1 cellular context compared by ENCODE assay signal in genomic region chr3:45212095-45212468, GRCh38.
TF ChIP-seq lines count a peak whose summit lies in the region.

No MANE protein-coding gene starts in this region.

TF ChIP-seq in K562, 482 proteins besides CTCF, POLR2A, EP300 and RAD21:
- TF ChIP-seq ZNF77 (CRISPR knock-in tag; IDR thresholded peaks at IDR 0.05) (no peak), CEBPB (tag; IDR thresholded peaks at IDR 0.05) (peak; percentile 57), KLF10 (CRISPR knock-in tag; IDR thresholded peaks at IDR 0.05) (no peak), ZNF175 (CRISPR knock-in tag; IDR thresholded peaks at IDR 0.05; ENCODE audit: low read depth) (0 out of 2 replicates have a peak, but pooled peaks have one; percentile 27), ZNF232 (CRISPR knock-in tag; IDR thresholded peaks at IDR 0.05) (no peak), GABPB2 (CRISPR knock-in tag; conservative IDR thresholded peaks at IDR 0.05) (no peak), E2F6 (IDR thresholded peaks at IDR 0.05; ENCODE audit: borderline replicate concordance in 1 of 2, extremely low read depth in 1 of 2, insufficient read depth in 1 of 2, insufficient read length in 1 of 2, low read depth in 1 of 2, low read length in 1 of 2, poor library complexity in 1 of 2, severe bottlenecking in 1 of 2) (no peak), MTA2 (IDR thresholded peaks at IDR 0.05; ENCODE audit: low read depth) (no peak), E2F1 (CRISPR knock-in tag; IDR thresholded peaks at IDR 0.05) (no peak), KDM4B (IDR thresholded peaks at IDR 0.05; ENCODE audit: borderline replicate concordance in 2 of 2, low read depth in 1 of 2) (no peak)
